8 cellular contexts compared by ENCODE assay signal in genomic region chrX:19846995-19847790, GRCh38. TPM values are rescaled to one million over a fixed set of nuclear protein-coding genes. Genes with fewer than 3 reads are reported as not detected.
DNase-seq lines count a peak whose midpoint lies in the region; ATAC-seq and TF ChIP-seq lines count a peak whose summit lies in the region.

No MANE protein-coding gene starts in this region.

- H3K27ac Mint-ChIP-seq in GM23338: peak overlapping the region; percentile 74; the same call in 1 of the 2 replicates
- H3K27ac Mint-ChIP-seq in endothelial cell (ENCODE audit: unreplicated experiment): peak overlapping the region; percentile 48

- no peaks in the 10 kb centered on the region for H4K20me1 ChIP-seq in GM23338 (replicated peaks; ENCODE audit: insufficient read depth)

- no peak for TF ChIP-seq CTCF in GM23338 (conservative IDR thresholded peaks at IDR 0.05; ENCODE audit: low read depth in 2 of 2)
- TF ChIP-seq CTCF in RWPE2 (IDR thresholded peaks at IDR 0.05; ENCODE audit: poor library complexity, severe bottlenecking): no peak
- TF ChIP-seq CTCF in endothelial cell (IDR thresholded peaks at IDR 0.05; ENCODE audit: unreplicated experiment): no peak
- no peak for TF ChIP-seq CTCF in parathyroid adenoma (IDR thresholded peaks at IDR 0.05)

- H3K4me2 ChIP-seq in GM23338 (no peak overlapping the region), parathyroid adenoma (ENCODE audit: low read length) (peak overlapping the region; percentile 49)

- H3K36me3 ChIP-seq in GM23338 (ENCODE audit: insufficient read depth) (no peaks in the 10 kb centered on the region), RWPE2 (ENCODE audit: low read depth) (no peaks in the 10 kb centered on the region), parathyroid adenoma (ENCODE audit: control insufficient read depth, insufficient read depth, low read length) (no peaks in the 10 kb centered on the region)

- H2AFZ ChIP-seq in GM23338 (no peak overlapping the region), parathyroid adenoma (peak overlapping the region; percentile 7)

- no peak overlapping the region for H3K4me3 Mint-ChIP-seq in GM23338
- H3K4me3 Mint-ChIP-seq in endothelial cell (ENCODE audit: unreplicated experiment): no peak overlapping the region

- peaks cover 1% of the 10 kb centered on the region for H3K27me3 Mint-ChIP-seq in GM23338 (ENCODE audit: insufficient read depth, low read depth, poor library complexity)
- no peaks in the 10 kb centered on the region for H3K27me3 Mint-ChIP-seq in endothelial cell (ENCODE audit: unreplicated experiment)

- H3K27ac ChIP-seq in GM23338 (ENCODE audit: low read depth) (no peak overlapping the region), RWPE2 (ENCODE audit: poor library complexity, severe bottlenecking) (peak overlapping the region; percentile 27), parathyroid adenoma (peak overlapping the region; percentile 85)

- no peaks in the 10 kb centered on the region for H3K79me2 ChIP-seq in GM23338 (replicated peaks; ENCODE audit: insufficient read depth)
- H3K79me2 ChIP-seq in parathyroid adenoma: no peaks in the 10 kb centered on the region

- H3K36me3 Mint-ChIP-seq in GM23338 (ENCODE audit: low read depth) (no peaks in the 10 kb centered on the region), endothelial cell (ENCODE audit: low read depth, unreplicated experiment) (no peaks in the 10 kb centered on the region)

- H3K27me3 ChIP-seq in GM23338 (ENCODE audit: insufficient read depth) (no peaks in the 10 kb centered on the region), RWPE2 (ENCODE audit: insufficient read depth, poor library complexity, severe bottlenecking) (no peaks in the 10 kb centered on the region), parathyroid adenoma (ENCODE audit: control insufficient read depth, insufficient read depth, low read length) (no peaks in the 10 kb centered on the region)

- no peak overlapping the region for H3K4me3 ChIP-seq in GM23338
- H3K4me3 ChIP-seq in RWPE2 (ENCODE audit: severe bottlenecking): no peak overlapping the region
- H3K4me3 ChIP-seq in parathyroid adenoma (ENCODE audit: low read depth, low read length): no peak overlapping the region

- ATAC-seq in GM23338: peak; percentile 59
- ATAC-seq in RWPE2 (ENCODE audit: low read depth): peak; percentile 99
- ATAC-seq in HG03097 (IDR thresholded peaks at IDR 0.05; ENCODE audit: low FRiP score, unreplicated experiment): no peak
- no peak for ATAC-seq in GM19035 (IDR thresholded peaks at IDR 0.05; ENCODE audit: unreplicated experiment)

- H3K9me3 ChIP-seq in RWPE2 (ENCODE audit: severe bottlenecking) (no peaks in the 10 kb centered on the region), parathyroid adenoma (ENCODE audit: control insufficient read depth, low read length) (no peaks in the 10 kb centered on the region)

- H3K9ac ChIP-seq in parathyroid adenoma: no peak overlapping the region

- no peaks in the 10 kb centered on the region for H3F3A ChIP-seq in GM23338 (replicated peaks; ENCODE audit: low read depth)

- H3K4me1 ChIP-seq in GM23338 (ENCODE audit: insufficient read depth) (peaks cover 9% of the 10 kb centered on the region; the same call in 1 of the 2 replicates), RWPE2 (ENCODE audit: insufficient read depth, poor library complexity, severe bottlenecking) (peaks cover 11% of the 10 kb centered on the region), parathyroid adenoma (no peaks in the 10 kb centered on the region)

- H3K9me3 Mint-ChIP-seq in GM23338 (no peaks in the 10 kb centered on the region), endothelial cell (ENCODE audit: unreplicated experiment) (no peaks in the 10 kb centered on the region)

- H3K9me2 ChIP-seq in GM23338 (ENCODE audit: insufficient read depth): no peaks in the 10 kb centered on the region

- DNase-seq in ACHN: peak; percentile 48
- DNase-seq in GM23338 (ENCODE audit: low spot score): peak; percentile 30
- DNase-seq in RWPE2 (ENCODE audit: low spot score): peak; percentile 56
- DNase-seq in endothelial cell (ENCODE audit: low spot score): no peak
- DNase-seq in NCI-H748 (lab: John Stamatoyannopoulos, UW; ENCODE audit: unreplicated experiment): no peak

- in situ Hi-C loops in ACHN (cut with HindIII; ENCODE audit: low pct_ligation_motif_present, low pct_unique_long_range_greater_than_20kb, low sequenced_read_pairs): no loop called here

- H3K4me1 Mint-ChIP-seq in GM23338 (peaks cover 9% of the 10 kb centered on the region; the same call in 2 of the 3 replicates), endothelial cell (ENCODE audit: unreplicated experiment) (peaks cover 10% of the 10 kb centered on the region)

TF ChIP-seq in GM23338, 12 proteins besides CTCF, POLR2A, EP300 and RAD21 (continues in another document):
- TF ChIP-seq CREB1 (CRISPR knock-in tag; IDR thresholded peaks at IDR 0.05; ENCODE audit: low read depth) (no peak), EZH2phosphoT487 (IDR thresholded peaks at IDR 0.05; ENCODE audit: unreplicated experiment) (no peak), NANOG (IDR thresholded peaks at IDR 0.05; ENCODE audit: borderline replicate concordance) (no peak), ZNF462 (CRISPR knock-in tag; IDR thresholded peaks at IDR 0.05) (no peak), ETS1 (IDR thresholded peaks at IDR 0.05) (no peak), ZNF114 (CRISPR knock-in tag; IDR thresholded peaks at IDR 0.05) (no peak), ZNF331 (CRISPR knock-in tag; IDR thresholded peaks at IDR 0.05; ENCODE audit: low read depth) (no peak), JUNB (IDR thresholded peaks at IDR 0.05; ENCODE audit: unreplicated experiment) (no peak), STAT1 (IDR thresholded peaks at IDR 0.05; ENCODE audit: unreplicated experiment) (no peak)

RNA-seq across cellular contexts. Expression of gene SH3KBP1, which starts 40.2 kb away (rescaled TPM):
- 10.4 and 15.3 TPM in 2 replicates for total RNA-seq in GM23338 (2014; rRNA removed; shearing (Covaris generic))
- 21.5 and 21.9 TPM in 2 replicates for polyA plus RNA-seq in GM23338 (2016; fragmentation: Nextera tagmentation; extraction: Ambion mirVana)
- total RNA-seq in endothelial cell (ENCODE audit: unreplicated experiment): 63.7 TPM

Comparison
In these comparisons a context has a peak if more than half of its experiments do, and no peak if none do; other contexts are left out.
1. DNase-seq: peak in ACHN (single experiment), GM23338 (single experiment) and RWPE2 (single experiment); none in endothelial cell (single experiment) and NCI-H748 (single experiment).
2. ATAC-seq: peak in GM23338 (single experiment) and RWPE2 (single experiment); none in HG03097 (single experiment) and GM19035 (single experiment).